ENCODE assay signal across 8 cellular contexts in genomic region chr12:99984271-99985128, GRCh38. TPM values are rescaled to one million over a fixed set of nuclear protein-coding genes. Genes with fewer than 3 reads are reported as not detected.
DNase-seq lines count a peak whose midpoint lies in the region; ATAC-seq and TF ChIP-seq lines count a peak whose summit lies in the region.

TSS of gene ANKS1B (minus strand) at chr12:99984936. CDS start at chr12:99984237, 699 bp downstream.

- H3K27me3 ChIP-seq in ascending aorta: no peaks in the 10 kb centered on the region
- H3K27me3 ChIP-seq in hepatocyte: peaks cover 46% of the 10 kb centered on the region
- H3K27me3 ChIP-seq in rectal smooth muscle tissue (ENCODE audit: control insufficient read depth, insufficient read depth, low read length): no peaks in the 10 kb centered on the region

- H3K4me2 ChIP-seq in hepatocyte: peak within 1 kb of the TSS; percentile 99

- H3K27ac ChIP-seq in ascending aorta (peak within 1 kb of the TSS; percentile 79 to 90), hepatocyte (no peak within 1 kb of the TSS), rectal smooth muscle tissue (ENCODE audit: low read depth, low read length) (peak within 1 kb of the TSS; percentile 69)

- H3K79me2 ChIP-seq in hepatocyte: no peaks in the 10 kb centered on the region

- no peaks in the 10 kb centered on the region for H3K9me3 ChIP-seq in ascending aorta
- H3K9me3 ChIP-seq in hepatocyte (ENCODE audit: low read depth): no peaks in the 10 kb centered on the region

- 1% methylated on average over 22 of the region's 98 CpGs for WGBS in hepatocyte (ENCODE audit: low lambda C conversion rate, missing lambda C conversion rate)

- no peaks in the 10 kb centered on the region for H3K36me3 ChIP-seq in ascending aorta
- H3K36me3 ChIP-seq in hepatocyte (replicated peaks; ENCODE audit: insufficient read depth, low read depth): no peaks in the 10 kb centered on the region
- no peaks in the 10 kb centered on the region for H3K36me3 ChIP-seq in rectal smooth muscle tissue (ENCODE audit: control insufficient read depth, insufficient read depth, low read length)

- H3K9ac ChIP-seq in rectal smooth muscle tissue (ENCODE audit: low read length): no peak within 1 kb of the TSS

- ATAC-seq in GM18907 (IDR thresholded peaks at IDR 0.05; ENCODE audit: unreplicated experiment) (peak; percentile 70), HG03280 (IDR thresholded peaks at IDR 0.05; ENCODE audit: unreplicated experiment) (peak; percentile 68)

- H3K9me2 ChIP-seq in hepatocyte (replicated peaks; ENCODE audit: insufficient read depth): no peaks in the 10 kb centered on the region

- peak within 1 kb of the TSS; percentile 86 for H2AFZ ChIP-seq in hepatocyte

- DNase-seq in AG20443 (ENCODE audit: low spot score) (peak; percentile 70), NCI-H526 treated with DMSO at 0.1 percent for 48 hours (lab: John Stamatoyannopoulos, UW) (peak; percentile 71), ascending aorta (ENCODE audit: low spot score in 2 of 2) (peak in 1 of 2 donors; percentile 82), hepatocyte (ENCODE audit: low spot score) (peak; percentile 72), NOMO-1 treated with dmso at 0.1 percent for 144 hours (lab: John Stamatoyannopoulos, UW; ENCODE audit: unreplicated experiment) (no peak)

- H3K4me3 ChIP-seq in ascending aorta: peak within 1 kb of the TSS; percentile 74 to 96
- peak within 1 kb of the TSS; percentile 68 for H3K4me3 ChIP-seq in hepatocyte
- H3K4me3 ChIP-seq in rectal smooth muscle tissue (ENCODE audit: low read length): peak within 1 kb of the TSS; percentile 79

- no peaks in the 10 kb centered on the region for H3K4me1 ChIP-seq in ascending aorta
- H3K4me1 ChIP-seq in hepatocyte (ENCODE audit: insufficient read depth): peaks cover 7% of the 10 kb centered on the region
- H3K4me1 ChIP-seq in rectal smooth muscle tissue (ENCODE audit: control insufficient read depth, insufficient read depth, low read length): peaks cover 5% of the 10 kb centered on the region

- TF ChIP-seq CTCF in ascending aorta (IDR thresholded peaks at IDR 0.05): no peak
- TF ChIP-seq CTCF in hepatocyte (IDR thresholded peaks at IDR 0.05; ENCODE audit: poor library complexity): no peak

- intact Hi-C loops in ascending aorta (cut with DNase I): loop anchor here (2.0 to 5.0 kb wide), 3 partner anchors 74 to 218 kb away; partner anchors contain the start of gene ACTR6

- H4K20me1 ChIP-seq in hepatocyte (ENCODE audit: insufficient read depth, poor library complexity, severe bottlenecking): no peaks in the 10 kb centered on the region

RNA-seq across cellular contexts. Expression of gene ANKS1B, which starts in this region (rescaled TPM):
- 8.2 TPM for total RNA-seq in ascending aorta
- 0.40 and 2.2 TPM in 2 replicates for total RNA-seq in hepatocyte
- polyA plus RNA-seq in hepatocyte: 1.6 and 3.7 TPM in 2 replicates
